Comparison of ENCODE assay signal across 8 cellular contexts in the genomic region with DNA sequence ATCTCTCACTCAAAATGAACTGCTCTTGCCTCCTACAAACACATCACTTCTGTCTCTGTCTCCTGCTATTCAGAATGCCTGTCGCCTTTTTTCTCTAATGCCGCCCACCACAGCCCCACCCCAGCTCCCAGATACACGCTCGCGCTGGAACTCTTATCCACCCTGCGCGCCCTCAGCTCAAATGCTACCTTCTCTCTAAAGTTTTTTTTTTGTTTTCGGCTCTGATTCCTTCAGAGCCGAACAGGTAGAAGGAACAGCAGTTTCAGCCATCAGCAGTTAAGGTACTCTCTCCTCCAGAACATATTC. TPM values are rescaled to one million over a fixed set of nuclear protein-coding genes. Genes with fewer than 3 reads are reported as not detected.
DNase-seq lines count a peak whose midpoint lies in the region; ATAC-seq, FAIRE-seq and TF ChIP-seq lines count a peak whose summit lies in the region.

No MANE protein-coding gene starts in this region.

- peaks cover 8% of the 10 kb centered on the region for H3K4me1 ChIP-seq in keratinocyte (ENCODE audit: control insufficient read depth, extremely low read depth, insufficient read depth, low read length)

- H3K36me3 ChIP-seq in BJ (ENCODE audit: control insufficient read depth, insufficient read depth, low read length) (no peaks in the 10 kb centered on the region), keratinocyte (ENCODE audit: control insufficient read depth in 2 of 2, extremely low read depth in 1 of 2, insufficient read depth in 2 of 2, low read length in 2 of 2) (no peaks in the 10 kb centered on the region)

- POLR2A ChIA-PET in BJ (lab: Charles Lee) = no interaction called here

- peak overlapping the region; percentile 98 for H3K4me2 ChIP-seq in keratinocyte (ENCODE audit: control insufficient read depth, extremely low read depth, insufficient read depth, low read depth, low read length)

- no peak for DNase-seq in BJ (ENCODE audit: low read depth)
- no peak for DNase-seq in LNCaP clone FGC (ENCODE audit: low read depth)
- DNase-seq in keratinocyte (ENCODE audit: low read depth, low spot score) = no peak
- DNase-seq in stimulated activated naive CD8-positive, alpha-beta T cell treated with anti-CD3 and anti-CD28 coated beads, Interleukin-15, Interleukin-2, amounts not matched to agents 100 U/mL and 50 U/mL, for 24 hours = peak; percentile 40
- no peak for DNase-seq in SKM-1 (lab: John Stamatoyannopoulos, UW; ENCODE audit: unreplicated experiment)
- DNase-seq in HPDE6-E6E7 (ENCODE audit: extremely low spot score) = no peak

- H3K9ac ChIP-seq in keratinocyte (ENCODE audit: control insufficient read depth, extremely low read depth, insufficient read depth, low read length) = peak overlapping the region; percentile 79

- ATAC-seq in stimulated activated naive CD8-positive, alpha-beta T cell treated with anti-CD3 and anti-CD28 coated beads, Interleukin-15, Interleukin-2, amounts not matched to agents 100 U/mL and 50 U/mL, for 24 hours = no peak
- no peak for ATAC-seq in GM21529 (IDR thresholded peaks at IDR 0.05; ENCODE audit: unreplicated experiment)

- no peaks in the 10 kb centered on the region for H3K9me3 ChIP-seq in keratinocyte (ENCODE audit: control insufficient read depth, low read depth, low read length)

- H3K4me3 ChIP-seq in BJ (ENCODE audit: low read depth, low read length) (peak overlapping the region; percentile 75), LNCaP clone FGC (ENCODE audit: low read depth, low read length) (peak overlapping the region; percentile 84), keratinocyte (ENCODE audit: control insufficient read depth in 2 of 3, extremely low read depth in 1 of 3, insufficient read depth in 2 of 3, low read depth in 1 of 3, low read length in 3 of 3) (peak overlapping the region; percentile 59 to 99 (median 88))

- H3K27ac ChIP-seq in angular gyrus (ENCODE audit: low read depth, low read length) = peak overlapping the region; percentile 74
- peak overlapping the region; percentile 80 for H3K27ac ChIP-seq in keratinocyte (ENCODE audit: control insufficient read depth, insufficient read depth, low read length)

- dilution Hi-C loops in keratinocyte (cut with MboI; ENCODE audit: extremely low pct_ligation_motif_present, low sequenced_read_pairs) = no loop called here

- H3K79me2 ChIP-seq in keratinocyte (ENCODE audit: control insufficient read depth, insufficient read depth, low read length) = peaks cover 7% of the 10 kb centered on the region

- CTCF ChIA-PET in BJ (lab: Yijun Ruan, JAX) = interaction anchor here (0.7 to 4.0 kb wide), 8 partner anchors 12 to 589 kb away, joined by 3 to 38 read pairs (median 4); no protein-coding TSS in a partner anchor

- H2AFZ ChIP-seq in keratinocyte (ENCODE audit: control insufficient read depth, low read length) = peak overlapping the region; percentile 100

- no peak for TF ChIP-seq CTCF in BJ (IDR thresholded peaks at IDR 0.05; ENCODE audit: insufficient read depth, low read depth, low read length)
- TF ChIP-seq CTCF in LNCaP clone FGC (IDR thresholded peaks at IDR 0.05; ENCODE audit: control insufficient read depth, extremely low read depth, insufficient read depth) = no peak
- TF ChIP-seq CTCF in keratinocyte (optimal IDR thresholded peaks at IDR 0.05 in 1 of 3, IDR thresholded peaks at IDR 0.05 in 1 of 3, conservative IDR thresholded peaks at IDR 0.05 in 1 of 3; ENCODE audit: extremely low read depth in 1 of 3, insufficient read depth in 2 of 3, low read length in 3 of 3) = no peak

- H3K27me3 ChIP-seq in BJ (ENCODE audit: control insufficient read depth, insufficient read depth, low read length) (no peaks in the 10 kb centered on the region), keratinocyte (ENCODE audit: control insufficient read depth, extremely low read depth, insufficient read depth, low read length) (no peaks in the 10 kb centered on the region)

- FAIRE-seq in keratinocyte (lab: Jason Lieb, UNC) = no peak

- no peaks in the 10 kb centered on the region for H4K20me1 ChIP-seq in keratinocyte (ENCODE audit: control insufficient read depth, extremely low read depth, insufficient read depth, low read length)

- H3K9me1 ChIP-seq in keratinocyte (ENCODE audit: control insufficient read depth, extremely low read depth, insufficient read depth, low read length) = no peaks in the 10 kb centered on the region

RNA-seq across cellular contexts. Expression of a gene that starts 3.9 kb away (rescaled TPM):
- 12.9 and 23.3 TPM in 2 replicates for polyA plus RNA-seq in BJ (2011; rRNA removed)
- polyA minus RNA-seq in BJ (2011; rRNA and poly(A)+ RNA removed) = 14.0 and 19.8 TPM in 2 replicates
- 16.5 to 21.5 TPM (median 17.2 TPM) in 3 replicates for polyA plus RNA-seq in keratinocyte
- 25.6 TPM for polyA plus RNA-seq in keratinocyte (2011; ENCODE audit: low read depth)
- 7.6 and 19.7 TPM in 2 replicates for polyA plus RNA-seq in keratinocyte (2011; cell fraction: cytosol; rRNA removed)
- 33.4 and 40.1 TPM in 2 replicates for polyA plus RNA-seq in keratinocyte (2011; cell fraction: nucleus; rRNA removed)
- 9.2 and 12.3 TPM in 2 replicates for polyA plus RNA-seq in keratinocyte (2012; ENCODE audit: low replicate concordance)
- 12.7 to 51.7 TPM (median 48.5 TPM) in 3 replicates for polyA minus RNA-seq in keratinocyte
- 17.5 TPM for polyA minus RNA-seq in keratinocyte (2011; cell fraction: cytosol; rRNA and poly(A)+ RNA removed)
- polyA minus RNA-seq in keratinocyte (2011; cell fraction: nucleus; rRNA and poly(A)+ RNA removed) = 22.8 and 52.8 TPM in 2 replicates
